1 cellular context compared by ENCODE assay signal in the genomic region with DNA sequence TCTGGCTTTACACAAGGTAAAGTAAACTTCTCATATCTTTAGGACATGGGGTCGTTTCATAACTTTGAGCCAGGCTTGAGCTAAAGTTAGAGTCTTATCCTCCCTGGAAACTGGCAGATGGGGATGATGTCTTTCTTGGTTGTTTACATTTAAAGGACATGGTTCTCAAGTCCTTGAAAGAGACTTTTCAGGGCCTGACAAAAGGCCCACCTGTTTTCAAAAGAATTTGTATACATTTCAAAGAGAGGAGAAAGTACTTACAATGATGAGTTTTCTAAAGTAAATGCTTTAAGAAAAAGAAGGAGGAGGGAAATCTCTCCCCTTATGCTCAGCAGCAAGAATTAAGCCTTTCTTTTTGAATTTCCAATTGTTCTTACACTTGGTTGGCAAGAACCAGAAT.
TF ChIP-seq lines count a peak whose summit lies in the region.

No MANE protein-coding gene starts in this region.

TF ChIP-seq in SK-N-SH treated with all-trans-retinoic acid at 6 μM for 48 hours, 23 proteins besides CTCF, POLR2A, EP300 and RAD21 (continued from another document):
- TF ChIP-seq RARB (CRISPR knock-in tag; IDR thresholded peaks at IDR 0.05) (no peak), ZNF8 (CRISPR knock-in tag; IDR thresholded peaks at IDR 0.05) (no peak), OSR1 (CRISPR knock-in tag; IDR thresholded peaks at IDR 0.05) (no peak), ZNF565 (CRISPR knock-in tag; conservative IDR thresholded peaks at IDR 0.05; ENCODE audit: low read depth) (no peak), ZFP3 (CRISPR knock-in tag; IDR thresholded peaks at IDR 0.05) (no peak), CSDC2 (CRISPR knock-in tag; IDR thresholded peaks at IDR 0.05) (no peak), TOX (CRISPR knock-in tag; IDR thresholded peaks at IDR 0.05; ENCODE audit: borderline replicate concordance) (no peak), TCF4 (CRISPR knock-in tag; IDR thresholded peaks at IDR 0.05; ENCODE audit: borderline replicate concordance) (no peak), PPARA (CRISPR knock-in tag; IDR thresholded peaks at IDR 0.05; ENCODE audit: borderline replicate concordance) (no peak), ZNF70 (CRISPR knock-in tag; IDR thresholded peaks at IDR 0.05) (no peak)
